Comparison of ENCODE assay signal across 1 cellular context in the genomic region with DNA sequence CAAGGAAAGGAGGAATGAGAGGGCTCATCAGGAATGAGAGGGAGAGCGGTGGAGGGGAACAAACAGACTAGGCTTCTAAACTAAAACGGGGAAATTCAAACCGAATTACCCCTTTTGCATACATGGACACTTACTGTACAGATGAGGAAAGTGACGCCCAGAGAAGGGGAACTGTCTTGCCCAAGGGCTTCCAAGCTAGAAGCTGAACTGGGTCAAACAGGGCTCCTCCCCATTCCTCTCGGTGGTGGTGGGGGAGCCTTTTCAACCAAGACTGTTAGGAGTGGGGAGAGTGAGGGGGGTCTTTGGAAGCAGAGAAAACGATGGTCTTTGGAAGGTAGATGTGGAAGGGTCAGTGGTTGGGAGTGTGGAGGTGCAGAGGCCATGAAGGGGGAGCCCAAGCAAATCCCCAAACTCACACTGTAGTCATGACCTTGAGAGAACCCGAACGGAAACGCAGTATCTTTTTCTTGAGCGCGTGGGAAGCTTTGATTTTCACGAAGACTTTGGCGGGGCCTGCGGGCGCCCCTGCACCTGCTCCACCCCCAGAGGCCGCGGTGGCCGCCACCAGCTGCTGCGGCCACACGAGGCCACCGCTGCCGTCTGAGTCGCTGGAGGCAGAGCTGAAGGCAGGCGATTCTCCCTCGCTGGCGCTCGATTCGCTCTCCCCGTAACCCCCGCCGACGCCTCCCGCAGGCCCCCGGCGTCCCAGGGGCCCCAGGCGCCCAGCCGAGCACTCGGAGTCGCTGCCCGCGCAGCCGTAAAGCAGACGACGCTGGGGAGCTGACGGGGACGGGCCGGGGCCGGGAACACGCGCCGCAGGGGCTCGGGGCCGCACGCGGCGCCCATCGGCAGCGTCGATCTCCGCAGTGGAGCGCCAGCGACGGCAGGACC.
A peak's percentile ranks its signal among the peaks of the same experiment; 100 is the strongest.
TF ChIP-seq lines count a peak whose summit lies in the region.

No MANE protein-coding gene starts in this region.

TF ChIP-seq in H1, 55 proteins besides CTCF, POLR2A, EP300 and RAD21:
- peak; percentile 26; the same call in 1 of the 2 replicates for TF ChIP-seq RBBP5 (IDR thresholded peaks at IDR 0.05; ENCODE audit: borderline replicate concordance, low read depth, low read length)
- TF ChIP-seq, protein P1, sequence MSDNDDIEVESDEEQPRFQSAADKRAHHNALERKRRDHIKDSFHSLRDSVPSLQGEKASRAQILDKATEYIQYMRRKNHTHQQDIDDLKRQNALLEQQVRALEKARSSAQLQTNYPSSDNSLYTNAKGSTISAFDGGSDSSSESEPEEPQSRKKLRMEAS (IDR thresholded peaks at IDR 0.05), result peak; percentile 54
- TF ChIP-seq CBX5 (IDR thresholded peaks at IDR 0.05; ENCODE audit: low read depth, low read length), result no peak
- no peak for TF ChIP-seq POLR2AphosphoS5 (IDR thresholded peaks at IDR 0.05; ENCODE audit: low read depth, low read length)
- no peak for TF ChIP-seq FOSL1 (IDR thresholded peaks at IDR 0.05; ENCODE audit: insufficient read depth, low read depth, low read length)
- TF ChIP-seq EZH2 (IDR thresholded peaks at IDR 0.05; ENCODE audit: low read depth, low read length, severe bottlenecking), result peak; percentile 74
- TF ChIP-seq SUZ12 (IDR thresholded peaks at IDR 0.05; ENCODE audit: low read length), result peak; percentile 84
- TF ChIP-seq, protein P2, sequence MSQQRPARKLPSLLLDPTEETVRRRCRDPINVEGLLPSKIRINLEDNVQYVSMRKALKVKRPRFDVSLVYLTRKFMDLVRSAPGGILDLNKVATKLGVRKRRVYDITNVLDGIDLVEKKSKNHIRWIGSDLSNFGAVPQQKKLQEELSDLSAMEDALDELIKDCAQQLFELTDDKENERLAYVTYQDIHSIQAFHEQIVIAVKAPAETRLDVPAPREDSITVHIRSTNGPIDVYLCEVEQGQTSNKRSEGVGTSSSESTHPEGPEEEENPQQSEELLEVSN (IDR thresholded peaks at IDR 0.05), result peak; percentile 71; the same call in 1 of the 2 replicates
TF ChIP-seq in H1: peak in this region for 5.
